Comparison of ENCODE assay signal across 22 cellular contexts in genomic region chr9:98054376-98054951, GRCh38.
"Had no signal": no experiment of that assay in that cellular context is flagged by ENCODE, and none has a peak within 500 bp of the region (broad histone marks: within the 10 kb centered on the region; RNA-seq: fewer than 3 reads in every experiment).

No MANE protein-coding gene starts in this region.

- H3K27me3 Mint-ChIP-seq: activated B cell treated with CpG ODN at 0.5 μM for 24 hours; activated CD8-positive, alpha-beta T cell treated with anti-CD3 and anti-CD28 coated beads for 36 hours; activated naive CD4-positive, alpha-beta T cell treated with anti-CD3 and anti-CD28 coated beads, Interleukin-2, amount 50 U/mL, for 24 hours; activated T-cell treated with anti-CD3 and anti-CD28 coated beads, Interleukin-2, amount 50 U/mL, for 24 hours; dendritic cell treated with granulocyte-macrophage colony-stimulating factor and Interleukin-4, amounts not matched to agents 40 ng/mL and 50 ng/mL, for 4 days had no signal

- H3K27ac Mint-ChIP-seq: activated B cell treated with CpG ODN at 0.5 μM for 24 hours; activated T-cell treated with anti-CD3 and anti-CD28 coated beads, Interleukin-2, amount 50 U/mL, for 24 hours; dendritic cell treated with granulocyte-macrophage colony-stimulating factor and Interleukin-4, amounts not matched to agents 40 ng/mL and 50 ng/mL, for 4 days had no signal

- H2AFZ ChIP-seq: parathyroid adenoma had no signal

- H3K79me2 ChIP-seq: parathyroid adenoma had no signal

- FAIRE-seq: urothelium cell line had no signal

- H3K9me3 ChIP-seq: gastrocnemius medialis, heart right ventricle, neutrophil, spleen, tibial artery had no signal

- H3K36me3 ChIP-seq: gastrocnemius medialis, neutrophil, tibial artery had no signal

- H3K27ac ChIP-seq: gastrocnemius medialis, heart right ventricle, neutrophil, parathyroid adenoma, spleen, tibial artery had no signal

- ATAC-seq: activated CD8-positive, alpha-beta T cell treated with anti-CD3 and anti-CD28 coated beads for 36 hours; esophagus mucosa; gastrocnemius medialis; heart right ventricle; left ventricle myocardium superior had no signal

- DNase-seq: activated B cell treated with CpG ODN at 0.5 μM for 24 hours; activated CD4-positive, alpha-beta T cell treated with anti-CD3 and anti-CD28 coated beads for 48 hours; activated CD8-positive, alpha-beta T cell treated with anti-CD3 and anti-CD28 coated beads for 36 hours; activated effector memory CD4-positive, alpha-beta T cell treated with Interleukin-2 at 50 U/mL for 16 hours; activated T-cell treated with anti-CD3 and anti-CD28 coated beads, Interleukin-2, amount 50 U/mL, for 24 hours; amniotic stem cell; effector CD8-positive, alpha-beta T cell; gastrocnemius medialis; heart right ventricle; left ventricle myocardium superior; spleen; stimulated activated CD4-positive, alpha-beta T cell treated with anti-CD3 and anti-CD28 coated beads, Interleukin-4, amount 100 ng/mL, for 4 hours; stimulated activated naive CD4-positive, alpha-beta T cell treated with Interleukin-2 at 50 U/mL for 16 hours; SW 1271; tibial artery had no signal

- H3K27me3 ChIP-seq: gastrocnemius medialis, heart right ventricle, neutrophil, spleen, tibial artery had no signal

- H3K4me1 ChIP-seq: parathyroid adenoma had no signal

- H3K9ac ChIP-seq: parathyroid adenoma had no signal

- H3K4me3 Mint-ChIP-seq: activated B cell treated with CpG ODN at 0.5 μM for 24 hours; activated CD8-positive, alpha-beta T cell treated with anti-CD3 and anti-CD28 coated beads for 36 hours; activated naive CD4-positive, alpha-beta T cell treated with anti-CD3 and anti-CD28 coated beads, Interleukin-2, amount 50 U/mL, for 24 hours; activated T-cell treated with anti-CD3 and anti-CD28 coated beads, Interleukin-2, amount 50 U/mL, for 24 hours; dendritic cell treated with granulocyte-macrophage colony-stimulating factor and Interleukin-4, amounts not matched to agents 40 ng/mL and 50 ng/mL, for 4 days had no signal

- H3K9me3 Mint-ChIP-seq: activated B cell treated with CpG ODN at 0.5 μM for 24 hours; activated naive CD4-positive, alpha-beta T cell treated with anti-CD3 and anti-CD28 coated beads, Interleukin-2, amount 50 U/mL, for 24 hours; activated T-cell treated with anti-CD3 and anti-CD28 coated beads, Interleukin-2, amount 50 U/mL, for 24 hours; dendritic cell treated with granulocyte-macrophage colony-stimulating factor and Interleukin-4, amounts not matched to agents 40 ng/mL and 50 ng/mL, for 4 days; T-helper 2 cell treated with Interferon-gamma antibody and Interleukin-4, amounts not matched to agents 5 μg/mL and 100 μg/mL, for 36 hours had no signal

- H3K4me3 ChIP-seq: gastrocnemius medialis, heart right ventricle, spleen, tibial artery had no signal
